In genomic region chr19:35038623-35039512, GRCh38 we compare ENCODE assay signal across 1 cellular context.
TF ChIP-seq lines count a peak whose summit lies in the region.

No MANE protein-coding gene starts in this region.

TF ChIP-seq in H1, 55 proteins besides CTCF, POLR2A, EP300 and RAD21:
- no peak for TF ChIP-seq JUN (IDR thresholded peaks at IDR 0.05; ENCODE audit: low read depth, low read length)
- TF ChIP-seq, protein P1, sequence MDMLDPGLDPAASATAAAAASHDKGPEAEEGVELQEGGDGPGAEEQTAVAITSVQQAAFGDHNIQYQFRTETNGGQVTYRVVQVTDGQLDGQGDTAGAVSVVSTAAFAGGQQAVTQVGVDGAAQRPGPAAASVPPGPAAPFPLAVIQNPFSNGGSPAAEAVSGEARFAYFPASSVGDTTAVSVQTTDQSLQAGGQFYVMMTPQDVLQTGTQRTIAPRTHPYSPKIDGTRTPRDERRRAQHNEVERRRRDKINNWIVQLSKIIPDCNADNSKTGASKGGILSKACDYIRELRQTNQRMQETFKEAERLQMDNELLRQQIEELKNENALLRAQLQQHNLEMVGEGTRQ (IDR thresholded peaks at IDR 0.05; ENCODE audit: low read length) = no peak
- no peak for TF ChIP-seq BRCA1 (IDR thresholded peaks at IDR 0.05; ENCODE audit: low read depth, low read length)
- no peak for TF ChIP-seq RXRA (IDR thresholded peaks at IDR 0.05; ENCODE audit: insufficient read depth, low read depth, low read length)
- no peak for TF ChIP-seq CHD1 (IDR thresholded peaks at IDR 0.05; ENCODE audit: low read depth, low read length)
- no peak for TF ChIP-seq GTF2F1 (IDR thresholded peaks at IDR 0.05; ENCODE audit: borderline replicate concordance, low read depth, low read length)
- no peak for TF ChIP-seq SAP30 (IDR thresholded peaks at IDR 0.05; ENCODE audit: insufficient read depth, insufficient replicate concordance, low read length)
- no peak for TF ChIP-seq SRF (IDR thresholded peaks at IDR 0.05; ENCODE audit: low read depth, low read length)
